8 cellular contexts compared by ENCODE assay signal in genomic region chr3:9791127-9791526, GRCh38. TPM values are rescaled to one million over a fixed set of nuclear protein-coding genes. Genes with fewer than 3 reads are reported as not detected.
A peak's percentile ranks its signal among the peaks of the same experiment; 100 is the strongest.
DNase-seq lines count a peak whose midpoint lies in the region; FAIRE-seq and TF ChIP-seq lines count a peak whose summit lies in the region.

No MANE protein-coding gene starts in this region.

- H3K9me2 ChIP-seq in OCI-LY7 (ENCODE audit: insufficient read depth, low read length) = no peaks in the 10 kb centered on the region

- H3K4me1 ChIP-seq in OCI-LY7 (ENCODE audit: insufficient read depth, low read length, poor library complexity, severe bottlenecking) = peaks cover 43% of the 10 kb centered on the region
- H3K4me1 ChIP-seq in sigmoid colon = peaks cover 0 to 40% (median 36%) of the 10 kb centered on the region in 4 donors

- H3K4me3 ChIP-seq in GM12875 (ENCODE audit: low read depth, low read length) (peak overlapping the region; percentile 84), OCI-LY7 (ENCODE audit: low read depth, low read length, poor library complexity, severe bottlenecking) (peak overlapping the region; percentile 96), sigmoid colon (no peak overlapping the region)

- no TSS peak for BruUV-seq in OCI-LY7 (replicated peaks; lab: Mats Ljungman, UMichigan)

- no peak overlapping the region for H2AFZ ChIP-seq in OCI-LY7 (ENCODE audit: low read length)

- H3K9me3 ChIP-seq in OCI-LY7 (ENCODE audit: low read length) (no peaks in the 10 kb centered on the region), sigmoid colon (no peaks in the 10 kb centered on the region)

- H3K9me3 Mint-ChIP-seq in endothelial cell (ENCODE audit: unreplicated experiment) = no peaks in the 10 kb centered on the region

- H3K27me3 Mint-ChIP-seq in endothelial cell (ENCODE audit: unreplicated experiment) = peaks cover 16% of the 10 kb centered on the region

- no peak for TF ChIP-seq POLR2A in sigmoid colon (IDR thresholded peaks at IDR 0.05)

- H3K4me2 ChIP-seq in OCI-LY7 (ENCODE audit: low read length) = peak overlapping the region; percentile 97

- WGBS in sigmoid colon, 2 donors = 94% methylated on average over 11 of the region's 11 CpGs

- no peak for FAIRE-seq in urothelium cell line (lab: Jason Lieb, UNC)

- H3K27ac ChIP-seq in OCI-LY7 (ENCODE audit: low read depth, low read length, poor library complexity, severe bottlenecking) (no peak overlapping the region), sigmoid colon (peak overlapping the region in 3 of 4 donors; percentile 86 to 98 (median 95))

- peaks cover 46% of the 10 kb centered on the region for H3K79me2 ChIP-seq in OCI-LY7 (ENCODE audit: insufficient read depth, low read depth, low read length)

- CTCF ChIA-PET in OCI-LY7 (lab: Charles Lee; ENCODE audit: unreplicated experiment) = interaction anchor here (1.7 kb wide), 1 partner anchor 11 kb away, joined by 5 read pairs; no protein-coding TSS in a partner anchor
- CTCF ChIA-PET in GM10248 (lab: Yijun Ruan, JAX) = interaction anchor here (0.8 kb wide), 1 partner anchor 14 kb away, joined by 3 read pairs; no protein-coding TSS in a partner anchor

- DNase-seq in OCI-LY7 (ENCODE audit: low spot score) (no peak), endothelial cell (ENCODE audit: low spot score) (no peak), sigmoid colon (no peak), NCI-H2227 (lab: John Stamatoyannopoulos, UW; ENCODE audit: unreplicated experiment) (no peak), GM10248 (ENCODE audit: extremely low spot score) (no peak), COLO668 (lab: John Stamatoyannopoulos, UW; ENCODE audit: unreplicated experiment) (no peak), urothelium cell line (ENCODE audit: low spot score) (no peak)

- H3K27me3 ChIP-seq in sigmoid colon = no peaks in the 10 kb centered on the region

- H3K4me3 Mint-ChIP-seq in endothelial cell (ENCODE audit: unreplicated experiment) = peak overlapping the region; percentile 58

- H3K36me3 Mint-ChIP-seq in endothelial cell (ENCODE audit: low read depth, unreplicated experiment) = peaks cover 28% of the 10 kb centered on the region

- H3K36me3 ChIP-seq in OCI-LY7 (ENCODE audit: insufficient read depth, low read length) = peaks cover 65% of the 10 kb centered on the region
- H3K36me3 ChIP-seq in sigmoid colon = peaks cover 6 to 53% (median 23%) of the 10 kb centered on the region in 4 donors

- peaks cover 10% of the 10 kb centered on the region; the same call in 1 of the 2 replicates for H4K20me1 ChIP-seq in OCI-LY7 (ENCODE audit: insufficient read depth, low read length)

- TF ChIP-seq CTCF in GM12875 (IDR thresholded peaks at IDR 0.05; ENCODE audit: borderline replicate concordance, insufficient read depth, low read depth, low read length) (no peak), OCI-LY7 (conservative IDR thresholded peaks at IDR 0.05; ENCODE audit: low read length) (no peak), endothelial cell (IDR thresholded peaks at IDR 0.05; ENCODE audit: unreplicated experiment) (no peak), sigmoid colon (IDR thresholded peaks at IDR 0.05) (no peak), GM10248 (IDR thresholded peaks at IDR 0.05; ENCODE audit: control extremely low read depth, extremely low read depth, low read depth, missing control alignments) (no peak)

- TF ChIP-seq EP300 in sigmoid colon (IDR thresholded peaks at IDR 0.05) = no peak

- no peak overlapping the region for H3K27ac Mint-ChIP-seq in endothelial cell (ENCODE audit: unreplicated experiment)

- peaks cover 18% of the 10 kb centered on the region for H3K4me1 Mint-ChIP-seq in endothelial cell (ENCODE audit: unreplicated experiment)

- intact Hi-C loops in OCI-LY7 (cut with micrococcal nuclease; ENCODE audit: unreplicated experiment) (loop anchor here (5.0 kb wide), 1 partner anchor 141 kb away; the partner anchor contains the start of gene CRELD1), sigmoid colon (cut with DNase I) (loop anchor here (5.0 kb wide), 1 partner anchor 59 kb away; the partner anchor contains the start of gene BRPF1)

- POLR2A ChIA-PET in OCI-LY7 (lab: Charles Lee) (interaction anchor here (1.1 to 1.6 kb wide), 4 partner anchors 9 to 58 kb away, joined by 3 to 7 read pairs (median 6); no protein-coding TSS in a partner anchor), GM10248 (lab: Yijun Ruan, JAX) (interaction anchor here (1.3 kb wide), 1 partner anchor 11 kb away, joined by 3 read pairs; no protein-coding TSS in a partner anchor)

RNA-seq across cellular contexts. Expression of gene TADA3, which starts 1.1 kb away (rescaled TPM):
- 51.6 and 62.0 TPM in 2 replicates for total RNA-seq in OCI-LY7 (2014; rRNA removed; shearing (Covaris generic))
- total RNA-seq in OCI-LY7 (2022) (56.4 and 58.5 TPM in 2 replicates), endothelial cell (ENCODE audit: unreplicated experiment) (35.4 TPM), sigmoid colon (10 to 100 TPM; 53.2 to 72.9 (median 67.6) TPM)
- 10 to 100 TPM; 52.2 to 87.1 (median 78.4) TPM for polyA plus RNA-seq in sigmoid colon

RNA-seq across cellular contexts. Expression of gene ARPC4, which starts 1.8 kb away (rescaled TPM):
- total RNA-seq in OCI-LY7 (2014; rRNA removed; shearing (Covaris generic)) = 89.8 and 99.5 TPM in 2 replicates
- 93.5 and 118 TPM in 2 replicates for total RNA-seq in OCI-LY7 (2022)
- 203 TPM for total RNA-seq in endothelial cell (ENCODE audit: unreplicated experiment)
- 100 to 1,000 TPM in 3 of 4 donors, 10 to 100 TPM in 1; 75.6 to 150 (median 128) TPM for total RNA-seq in sigmoid colon
- polyA plus RNA-seq in sigmoid colon = 100 to 1,000 TPM; 190 to 240 (median 211) TPM

RNA-seq across cellular contexts. Expression of gene TTLL3, which starts 18.9 kb away (rescaled TPM):
- 65.4 and 65.7 TPM in 2 replicates for total RNA-seq in OCI-LY7 (2014; rRNA removed; shearing (Covaris generic))
- total RNA-seq in OCI-LY7 (2022) = 127 and 136 TPM in 2 replicates
- 34.4 TPM for total RNA-seq in endothelial cell (ENCODE audit: unreplicated experiment)
- total RNA-seq in sigmoid colon = 100 to 1,000 TPM in 1 of 4 donors, 10 to 100 TPM in 3; 32.9 to 117 (median 45.1) TPM
- 10 to 100 TPM in 1 of 3 donors, 1 to 10 TPM in 2; 4.4 to 46.4 (median 9.0) TPM for polyA plus RNA-seq in sigmoid colon

RNA-seq across cellular contexts. Expression of gene CAMK1, which starts 21.4 kb away (rescaled TPM):
- not detected in 2 replicates for total RNA-seq in OCI-LY7 (2014; rRNA removed; shearing (Covaris generic))
- total RNA-seq in OCI-LY7 (2022) (not detected in 2 replicates), endothelial cell (ENCODE audit: unreplicated experiment) (6.0 TPM), sigmoid colon (10 to 100 TPM; 45.7 to 57.8 (median 56.5) TPM)
- polyA plus RNA-seq in sigmoid colon = 10 to 100 TPM; 14.0 to 21.6 (median 19.7) TPM

RNA-seq across cellular contexts. Expression of gene OGG1, which starts 41.4 kb away (rescaled TPM):
- 98.9 and 121 TPM in 2 replicates for total RNA-seq in OCI-LY7 (2014; rRNA removed; shearing (Covaris generic))
- 119 and 120 TPM in 2 replicates for total RNA-seq in OCI-LY7 (2022)
- total RNA-seq in endothelial cell (ENCODE audit: unreplicated experiment) = 22.2 TPM
- total RNA-seq in sigmoid colon = 10 to 100 TPM; 22.5 to 34.6 (median 31.4) TPM
- 10 to 100 TPM; 15.6 to 23.6 (median 16.9) TPM for polyA plus RNA-seq in sigmoid colon

Comparison
In these comparisons a context has a peak if more than half of its experiments do, and no peak if none do; other contexts are left out.
1. H3K4me3 ChIP-seq: peak in GM12875 (single experiment) and OCI-LY7 (single experiment); none in sigmoid colon (0 of 4).